In genomic region chrX:2469196-2469685, GRCh38 we compare ENCODE assay signal across 26 cellular contexts.
"Had no signal": no experiment of that assay in that cellular context is flagged by ENCODE, and none has a peak within 500 bp of the region (broad histone marks: within the 10 kb centered on the region; RNA-seq: fewer than 3 reads in every experiment).

No MANE protein-coding gene starts in this region.

- DNase-seq: dermis blood vessel endothelial cell; effector memory CD4-positive, alpha-beta T cell; foreskin keratinocyte; kidney; mesenchymal stem cell; midbrain; naive thymus-derived CD4-positive, alpha-beta T cell; stimulated activated CD4-positive, alpha-beta T cell treated with anti-CD3 and anti-CD28 coated beads, Interleukin-2, amount 100 ng/mL, for 24 hours; stimulated activated CD4-positive, alpha-beta T cell treated with anti-CD3 and anti-CD28 coated beads, Interleukin-4, amount 100 ng/mL, for 24 hours; stimulated activated naive CD4-positive, alpha-beta T cell treated with Interleukin-2 at 50 U/mL for 16 hours; stomach; tibial artery had no signal

- H3K4me1 ChIP-seq: esophagus muscularis mucosa, foreskin keratinocyte, gastroesophageal sphincter, heart left ventricle, prostate gland, right atrium auricular region, tibial artery had no signal

- FAIRE-seq: endothelial cell of umbilical vein, kidney had no signal

- H3K27ac Mint-ChIP-seq: naive thymus-derived CD4-positive, alpha-beta T cell; stimulated activated effector memory CD8-positive, alpha-beta T cell treated with anti-CD3 and anti-CD28 coated beads, Interleukin-12 subunit alpha, Interleukin-12 subunit beta, amount 100 ng/mL, for 72 hours; type B pancreatic cell had no signal

- ATAC-seq: foreskin keratinocyte; gastroesophageal sphincter; heart left ventricle; left lobe of liver; naive thymus-derived CD4-positive, alpha-beta T cell; sciatic nerve; stimulated activated effector memory CD8-positive, alpha-beta T cell treated with anti-CD3 and anti-CD28 coated beads, Interleukin-12 subunit alpha, Interleukin-12 subunit beta, amount 100 ng/mL, for 72 hours had no signal

- H3K27me3 Mint-ChIP-seq: naive thymus-derived CD4-positive, alpha-beta T cell; type B pancreatic cell had no signal

- H3K27ac ChIP-seq: coronary artery, esophagus muscularis mucosa, foreskin keratinocyte, gastroesophageal sphincter, heart left ventricle, hepatocyte, neutrophil, prostate gland, right atrium auricular region, stomach, tibial artery had no signal

- H3K36me3 ChIP-seq: esophagus muscularis mucosa, gastroesophageal sphincter, neutrophil, prostate gland, right atrium auricular region, stomach had no signal

- H3K27me3 ChIP-seq: esophagus muscularis mucosa, foreskin keratinocyte, gastroesophageal sphincter, heart left ventricle, hepatocyte, neutrophil, right atrium auricular region, stomach, tibial artery had no signal

- H2AFZ ChIP-seq: hepatocyte had no signal

- H3K9me3 Mint-ChIP-seq: stimulated activated effector memory CD8-positive, alpha-beta T cell treated with anti-CD3 and anti-CD28 coated beads, Interleukin-12 subunit alpha, Interleukin-12 subunit beta, amount 100 ng/mL, for 72 hours had no signal

- H3K4me2 ChIP-seq: hepatocyte, smooth muscle cell had no signal

- H3K4me3 ChIP-seq: coronary artery, esophagus muscularis mucosa, gastroesophageal sphincter, heart left ventricle, hepatocyte, prostate gland, right atrium auricular region, smooth muscle cell, stomach, tibial artery had no signal

- H3K4me3 Mint-ChIP-seq: naive thymus-derived CD4-positive, alpha-beta T cell; stimulated activated effector memory CD8-positive, alpha-beta T cell treated with anti-CD3 and anti-CD28 coated beads, Interleukin-12 subunit alpha, Interleukin-12 subunit beta, amount 100 ng/mL, for 72 hours; type B pancreatic cell had no signal

- H3K36me3 Mint-ChIP-seq: stimulated activated effector memory CD8-positive, alpha-beta T cell treated with anti-CD3 and anti-CD28 coated beads, Interleukin-12 subunit alpha, Interleukin-12 subunit beta, amount 100 ng/mL, for 72 hours had no signal

- H3K9me3 ChIP-seq: esophagus muscularis mucosa, gastroesophageal sphincter, heart left ventricle, neutrophil, prostate gland, right atrium auricular region, stomach, tibial artery had no signal
